ENCODE assay signal across 1 cellular context in genomic region chr1:235021815-235022214, GRCh38.
TF ChIP-seq lines count a peak whose summit lies in the region.

No MANE protein-coding gene starts in this region.

TF ChIP-seq in IMR-90, 13 proteins besides CTCF, POLR2A, EP300 and RAD21 (continued from another document):
- TF ChIP-seq, protein P1, sequence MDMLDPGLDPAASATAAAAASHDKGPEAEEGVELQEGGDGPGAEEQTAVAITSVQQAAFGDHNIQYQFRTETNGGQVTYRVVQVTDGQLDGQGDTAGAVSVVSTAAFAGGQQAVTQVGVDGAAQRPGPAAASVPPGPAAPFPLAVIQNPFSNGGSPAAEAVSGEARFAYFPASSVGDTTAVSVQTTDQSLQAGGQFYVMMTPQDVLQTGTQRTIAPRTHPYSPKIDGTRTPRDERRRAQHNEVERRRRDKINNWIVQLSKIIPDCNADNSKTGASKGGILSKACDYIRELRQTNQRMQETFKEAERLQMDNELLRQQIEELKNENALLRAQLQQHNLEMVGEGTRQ (IDR thresholded peaks at IDR 0.05; ENCODE audit: low read depth, low read length), result no peak
- TF ChIP-seq MAFK (IDR thresholded peaks at IDR 0.05; ENCODE audit: low read depth, low read length) (no peak), BHLHE40 (IDR thresholded peaks at IDR 0.05; ENCODE audit: low read depth, low read length) (no peak), MXI1 (IDR thresholded peaks at IDR 0.05; ENCODE audit: borderline replicate concordance, low read depth, low read length) (no peak), CHD1 (IDR thresholded peaks at IDR 0.05; ENCODE audit: low read depth, low read length) (no peak), CEBPB (IDR thresholded peaks at IDR 0.05; ENCODE audit: low read depth, low read length) (no peak), RFX5 (IDR thresholded peaks at IDR 0.05; ENCODE audit: low read depth, low read length) (no peak), MAZ (IDR thresholded peaks at IDR 0.05; ENCODE audit: borderline replicate concordance, low read depth, low read length) (no peak), FOS (IDR thresholded peaks at IDR 0.05; ENCODE audit: low read depth, low read length) (no peak)
